In genomic region chr3:53219897-53220483, GRCh38 we compare ENCODE assay signal across 8 cellular contexts. TPM values are rescaled to one million over a fixed set of nuclear protein-coding genes. Genes with fewer than 3 reads are reported as not detected.
DNase-seq lines count a peak whose midpoint lies in the region; ATAC-seq and TF ChIP-seq lines count a peak whose summit lies in the region.

No MANE protein-coding gene starts in this region.

- TF ChIP-seq POLR2A in GM18505 (IDR thresholded peaks at IDR 0.05; ENCODE audit: borderline replicate concordance, extremely low read depth, insufficient read depth, insufficient read length): no peak

- DNase-seq in 8988T: peak; percentile 91
- DNase-seq in NCI-H69 (lab: John Stamatoyannopoulos, UW): peak; percentile 79
- DNase-seq in activated CD4-positive, alpha-beta T cell treated with anti-CD3 and anti-CD28 coated beads, Interleukin-2, amount 50 U/mL, for 4 hours: peak; percentile 64 to 65
- DNase-seq in dermis microvascular lymphatic vessel endothelial cell (ENCODE audit: low read depth in 2 of 2): peak; percentile 67 to 81
- DNase-seq in lung (ENCODE audit: low spot score): peak; percentile 89
- DNase-seq in stimulated activated CD8-positive, alpha-beta memory T cell treated with anti-CD3 and anti-CD28 coated beads, Interleukin-15, amount 100 ng/mL, for 24 hours (ENCODE audit: low read depth): peak; percentile 46

- H3K4me3 ChIP-seq in lung: no peak overlapping the region

- H3K27me3 ChIP-seq in lung (ENCODE audit: control insufficient read depth, insufficient read depth): no peaks in the 10 kb centered on the region

- H3K9me3 ChIP-seq in lung (ENCODE audit: control insufficient read depth in 2 of 2, insufficient read depth in 1 of 2, low read length in 1 of 2): no peaks in the 10 kb centered on the region

- WGBS in lung, 2 donors: 47 to 50% methylated on average over 10 of the region's 10 CpGs

- TF ChIP-seq CTCF in lung (IDR thresholded peaks at IDR 0.05; ENCODE audit: control extremely low read depth, extremely low read depth): peak; percentile 76

- peak; percentile 51 for ATAC-seq in GM18505 (IDR thresholded peaks at IDR 0.05; ENCODE audit: unreplicated experiment)
- ATAC-seq in HG03196 (IDR thresholded peaks at IDR 0.05; ENCODE audit: unreplicated experiment): peak; percentile 75
- ATAC-seq in lung (ENCODE audit: insufficient read depth, low FRiP score): peak; percentile 91

- H3K36me3 ChIP-seq in lung (ENCODE audit: control insufficient read depth in 2 of 2, insufficient read depth in 2 of 2, low read length in 2 of 2): peaks cover 0 to 21% of the 10 kb centered on the region in 2 donors

- no peaks in the 10 kb centered on the region for H3K4me1 ChIP-seq in lung (ENCODE audit: control insufficient read depth in 2 of 2, insufficient read depth in 2 of 2, low read length in 2 of 2)

- H3K27ac ChIP-seq in lung (ENCODE audit: low read depth in 1 of 2, low read length in 1 of 2): no peak overlapping the region

RNA-seq across cellular contexts. Expression of gene TKT, which starts 35.8 kb away (rescaled TPM):
- total RNA-seq in dermis microvascular lymphatic vessel endothelial cell (238 and 315 TPM in 2 replicates), lung (100 to 1,000 TPM; 351 to 498 TPM)
- 100 to 1,000 TPM; 456 TPM for polyA plus RNA-seq in lung

RNA-seq across cellular contexts. Expression of gene PRKCD, which starts 59.0 kb away (rescaled TPM):
- total RNA-seq in dermis microvascular lymphatic vessel endothelial cell (1.9 and 3.0 TPM in 2 replicates), lung (10 to 100 TPM; 34.9 to 85.2 TPM)
- polyA plus RNA-seq in lung: 10 to 100 TPM; 47.3 to 84.5 TPM
